In genomic region chr17:81494984-81495383, GRCh38 we compare ENCODE assay signal across 12 cellular contexts. TPM values are rescaled to one million over a fixed set of nuclear protein-coding genes. Genes with fewer than 3 reads are reported as not detected.
DNase-seq lines count a peak whose midpoint lies in the region; ATAC-seq, FAIRE-seq and TF ChIP-seq lines count a peak whose summit lies in the region.
"Had no signal": no experiment of that assay in that cellular context is flagged by ENCODE, and none has a peak within 500 bp of the region (broad histone marks: within the 10 kb centered on the region; RNA-seq: fewer than 3 reads in every experiment).

No MANE protein-coding gene starts in this region.

- WGBS in esophagus squamous epithelium, 2 donors, result 32 to 33% methylated on average over 2 to 3 of the region's 3 CpGs
- 34% methylated on average over 3 of the region's 3 CpGs for WGBS in suprapubic skin

- H3K9me3 ChIP-seq in right atrium auricular region, result no peaks in the 10 kb centered on the region
- no peaks in the 10 kb centered on the region for H3K9me3 ChIP-seq in esophagus squamous epithelium
- H3K9me3 ChIP-seq in suprapubic skin, result no peaks in the 10 kb centered on the region

- H3K36me3 ChIP-seq in right atrium auricular region (no peaks in the 10 kb centered on the region), esophagus squamous epithelium (no peaks in the 10 kb centered on the region), suprapubic skin (no peaks in the 10 kb centered on the region)

- TF ChIP-seq POLR2A in esophagus squamous epithelium (IDR thresholded peaks at IDR 0.05) (no peak), suprapubic skin (IDR thresholded peaks at IDR 0.05) (no peak)

- no peak for TF ChIP-seq EP300 in suprapubic skin (IDR thresholded peaks at IDR 0.05)

- FAIRE-seq in urothelium cell line (lab: Jason Lieb, UNC), result peak; percentile 56

- H3K27ac ChIP-seq in right atrium auricular region (no peak overlapping the region), angular gyrus (ENCODE audit: low read depth, low read length) (peak overlapping the region; percentile 32), esophagus squamous epithelium (no peak overlapping the region), suprapubic skin (no peak overlapping the region)
- H3K27ac ChIP-seq: VCaP had no signal

- no peaks in the 10 kb centered on the region for H3K27me3 ChIP-seq in right atrium auricular region
- H3K27me3 ChIP-seq in esophagus squamous epithelium, result peaks cover 0 to 30% (median 0%) of the 10 kb centered on the region in 4 donors
- H3K27me3 ChIP-seq in suprapubic skin, result peaks cover 14% of the 10 kb centered on the region

- intact Hi-C loops in left ventricle myocardium superior (cut with micrococcal nuclease), result no loop called here
- intact Hi-C loops in esophagus squamous epithelium (cut with DNase I), result no loop called here

- H3K4me3 ChIP-seq in right atrium auricular region (no peak overlapping the region), esophagus squamous epithelium (no peak overlapping the region), suprapubic skin (no peak overlapping the region)

- TF ChIP-seq CTCF in right atrium auricular region (IDR thresholded peaks at IDR 0.05) (no peak), esophagus squamous epithelium (IDR thresholded peaks at IDR 0.05) (no peak), suprapubic skin (IDR thresholded peaks at IDR 0.05) (no peak)

- ATAC-seq in left ventricle myocardium superior (no peak), HG03460 (IDR thresholded peaks at IDR 0.05; ENCODE audit: unreplicated experiment) (no peak)
- ATAC-seq: natural killer cell had no signal

- H3K4me1 ChIP-seq in right atrium auricular region (peaks cover 0 to under 1% of the 10 kb centered on the region in 2 donors), esophagus squamous epithelium (no peaks in the 10 kb centered on the region), suprapubic skin (no peaks in the 10 kb centered on the region)

- DNase-seq in left ventricle myocardium superior (peak; percentile 13), right atrium auricular region (ENCODE audit: low spot score) (no peak), NCI-H2196 (lab: John Stamatoyannopoulos, UW; ENCODE audit: unreplicated experiment) (peak; percentile 70), urothelium cell line (ENCODE audit: low spot score) (no peak), esophagus squamous epithelium (lab: John Stamatoyannopoulos, UW) (no peak), suprapubic skin (ENCODE audit: low spot score in 2 of 2) (no peak)
- DNase-seq: activated naive CD4-positive, alpha-beta T cell; natural killer cell; NCI-H2081 had no signal

RNA-seq across cellular contexts. Expression of gene ACTG1, which starts 17.6 kb away (rescaled TPM):
- total RNA-seq in left ventricle myocardium superior (357 TPM), right atrium auricular region (1,000 to 10,000 TPM; 1,076 to 1,610 TPM), esophagus squamous epithelium (1,000 to 10,000 TPM; 3,349 to 6,664 (median 4,433) TPM), suprapubic skin (1,000 to 10,000 TPM; 2,659 to 6,485 (median 4,163) TPM)

RNA-seq across cellular contexts. Expression of gene FSCN2, which starts 33.2 kb away (rescaled TPM):
- total RNA-seq in left ventricle myocardium superior (0.50 TPM), right atrium auricular region (under 1 TPM; 0.63 to 0.74 TPM), esophagus squamous epithelium (1 to 10 TPM in 3 of 4 donors, not detected in 1; 1.1 to 2.3 (median 1.8) TPM), suprapubic skin (1 to 10 TPM in 3 of 4 donors, under 1 TPM in 1; 0.52 to 4.7 (median 3.3) TPM)

RNA-seq across cellular contexts. Expression of gene FAAP100, which starts 57.2 kb away (rescaled TPM):
- total RNA-seq in left ventricle myocardium superior (15.4 TPM), right atrium auricular region (10 to 100 TPM; 12.8 to 13.7 TPM), esophagus squamous epithelium (10 to 100 TPM; 17.3 to 32.2 (median 26.1) TPM), suprapubic skin (10 to 100 TPM; 33.0 to 44.2 (median 37.7) TPM)

Comparison
In these comparisons a context has a peak if more than half of its experiments do, and no peak if none do; other contexts are left out.
1. DNase-seq: peak in left ventricle myocardium superior (single experiment) and NCI-H2196 (single experiment); none in right atrium auricular region (single experiment), urothelium cell line (single experiment), esophagus squamous epithelium (single experiment) and suprapubic skin (0 of 2).